ENCODE assay signal across 9 cellular contexts in genomic region chr1:184036517-184036949, GRCh38. TPM values are rescaled to one million over a fixed set of nuclear protein-coding genes. Genes with fewer than 3 reads are reported as not detected.
DNase-seq lines count a peak whose midpoint lies in the region; ATAC-seq, FAIRE-seq and TF ChIP-seq lines count a peak whose summit lies in the region.
"Had no signal": no experiment of that assay in that cellular context is flagged by ENCODE, and none has a peak within 500 bp of the region (broad histone marks: within the 10 kb centered on the region; RNA-seq: fewer than 3 reads in every experiment).

No MANE protein-coding gene starts in this region.

- no peaks in the 10 kb centered on the region for H3K36me3 ChIP-seq in pancreas

- peak; percentile 51 for DNase-seq in AG20443 (ENCODE audit: low spot score)
- peak; percentile 51 for DNase-seq in MV-4-11 (lab: John Stamatoyannopoulos, UW)
- DNase-seq in activated T-helper 2 cell treated with anti-CD3 and anti-CD28 coated beads, Interferon-gamma antibody, Interleukin-2, Interleukin-4, amounts not matched to agents 10 μg/mL and 5 μg/mL and 100 μg/mL, durations not matched to agents 14 hours and 24 hours and 36 hours (ENCODE audit: low spot score) = no peak
- peak; percentile 65 for DNase-seq in Right ventricle myocardium superior
- DNase-seq in pancreas = peak in 5 of 6 donors; percentile 64 to 82 (median 67)
- no peak for DNase-seq in KG1 (lab: John Stamatoyannopoulos, UW)

- H3K27me3 ChIP-seq in pancreas = no peaks in the 10 kb centered on the region

- 0 to 1% methylated on average over 27 to 29 of the region's 29 CpGs for WGBS in pancreas, 2 donors

- intact Hi-C loops in activated T-helper 2 cell treated with anti-CD3 and anti-CD28 coated beads, Interferon-gamma antibody, Interleukin-2, Interleukin-4, amounts not matched to agents 10 μg/mL and 5 μg/mL and 100 μg/mL, durations not matched to agents 14 hours and 24 hours and 36 hours (cut with micrococcal nuclease) = loop anchor here (2.0 to 10.0 kb wide), 4 partner anchors 16 to 402 kb away; partner anchors contain the start of gene ARPC5
- intact Hi-C loops in Right ventricle myocardium superior (cut with DNase I) (no loop called here), pancreas (cut with DNase I) (no loop called here)

- H3K4me3 ChIP-seq in pancreas = peak overlapping the region; percentile 49 to 71 (median 60)

- H3K9me3 Mint-ChIP-seq in activated T-helper 2 cell treated with anti-CD3 and anti-CD28 coated beads, Interferon-gamma antibody, Interleukin-2, Interleukin-4, amounts not matched to agents 10 μg/mL and 5 μg/mL and 100 μg/mL, durations not matched to agents 14 hours and 24 hours and 36 hours = no peaks in the 10 kb centered on the region

- no peaks in the 10 kb centered on the region for H3K9me3 ChIP-seq in pancreas

- H3K27me3 Mint-ChIP-seq in activated T-helper 2 cell treated with anti-CD3 and anti-CD28 coated beads, Interferon-gamma antibody, Interleukin-2, Interleukin-4, amounts not matched to agents 10 μg/mL and 5 μg/mL and 100 μg/mL, durations not matched to agents 14 hours and 24 hours and 36 hours (ENCODE audit: low read depth) = peaks cover 74% of the 10 kb centered on the region

- peaks cover 19% of the 10 kb centered on the region for H3K4me1 Mint-ChIP-seq in activated T-helper 2 cell treated with anti-CD3 and anti-CD28 coated beads, Interferon-gamma antibody, Interleukin-2, Interleukin-4, amounts not matched to agents 10 μg/mL and 5 μg/mL and 100 μg/mL, durations not matched to agents 14 hours and 24 hours and 36 hours (ENCODE audit: low read depth)

- no peak overlapping the region for H3K27ac Mint-ChIP-seq in activated T-helper 2 cell treated with anti-CD3 and anti-CD28 coated beads, Interferon-gamma antibody, Interleukin-2, Interleukin-4, amounts not matched to agents 10 μg/mL and 5 μg/mL and 100 μg/mL, durations not matched to agents 14 hours and 24 hours and 36 hours

- FAIRE-seq in pancreas (lab: Jason Lieb, UNC) = no peak
- FAIRE-seq: islet of Langerhans had no signal

- peak overlapping the region in 1 of 4 donors; percentile 42 for H3K27ac ChIP-seq in pancreas

- ATAC-seq in GM19351 (IDR thresholded peaks at IDR 0.05; ENCODE audit: unreplicated experiment) (peak; percentile 27), Right ventricle myocardium superior (ENCODE audit: poor library complexity) (peak; percentile 77), pancreas (peak; percentile 78 to 90 (median 84)), HG03378 (IDR thresholded peaks at IDR 0.05; ENCODE audit: unreplicated experiment) (no peak)

- TF ChIP-seq CTCF in pancreas (IDR thresholded peaks at IDR 0.05) = no peak

- H3K36me3 Mint-ChIP-seq in activated T-helper 2 cell treated with anti-CD3 and anti-CD28 coated beads, Interferon-gamma antibody, Interleukin-2, Interleukin-4, amounts not matched to agents 10 μg/mL and 5 μg/mL and 100 μg/mL, durations not matched to agents 14 hours and 24 hours and 36 hours (ENCODE audit: low read depth) = peaks cover 4% of the 10 kb centered on the region

- H3K4me3 Mint-ChIP-seq in activated T-helper 2 cell treated with anti-CD3 and anti-CD28 coated beads, Interferon-gamma antibody, Interleukin-2, Interleukin-4, amounts not matched to agents 10 μg/mL and 5 μg/mL and 100 μg/mL, durations not matched to agents 14 hours and 24 hours and 36 hours (ENCODE audit: low read depth) = peak overlapping the region; percentile 48

- H3K4me1 ChIP-seq in pancreas = no peaks in the 10 kb centered on the region

RNA-seq across cellular contexts. Expression of gene COLGALT2, which starts 1.0 kb away (rescaled TPM):
- 0.59 and 0.74 TPM in 2 replicates for total RNA-seq in activated T-helper 2 cell treated with anti-CD3 and anti-CD28 coated beads, Interferon-gamma antibody, Interleukin-2, Interleukin-4, amounts not matched to agents 10 μg/mL and 5 μg/mL and 100 μg/mL, durations not matched to agents 14 hours and 24 hours and 36 hours
- 2.8 TPM for total RNA-seq in Right ventricle myocardium superior
- total RNA-seq in pancreas = 1 to 10 TPM; 1.0 to 3.2 (median 1.6) TPM
- 1 to 10 TPM; 1.3 to 3.2 TPM for polyA plus RNA-seq in pancreas

RNA-seq across cellular contexts. Expression of gene TSEN15, which starts 15.0 kb away (rescaled TPM):
- 35.1 TPM in 2 replicates for total RNA-seq in activated T-helper 2 cell treated with anti-CD3 and anti-CD28 coated beads, Interferon-gamma antibody, Interleukin-2, Interleukin-4, amounts not matched to agents 10 μg/mL and 5 μg/mL and 100 μg/mL, durations not matched to agents 14 hours and 24 hours and 36 hours
- total RNA-seq in Right ventricle myocardium superior (25.0 TPM), pancreas (10 to 100 TPM in 2 of 6 donors, 1 to 10 TPM in 4; 5.8 to 15.4 (median 9.8) TPM)
- polyA plus RNA-seq in pancreas = 10 to 100 TPM in 1 of 2 donors, 1 to 10 TPM in 1; 10.0 to 13.6 TPM

Comparison
In these comparisons a context has a peak if more than half of its experiments do, and no peak if none do; other contexts are left out.
1. DNase-seq: peak in AG20443 (single experiment), MV-4-11 (single experiment), Right ventricle myocardium superior (single experiment) and pancreas (5 of 6); none in activated T-helper 2 cell treated with anti-CD3 and anti-CD28 coated beads, Interferon-gamma antibody, Interleukin-2, Interleukin-4, amounts not matched to agents 10 μg/mL and 5 μg/mL and 100 μg/mL, durations not matched to agents 14 hours and 24 hours and 36 hours (single experiment) and KG1 (single experiment).